Comparison of ENCODE assay signal across 15 cellular contexts in the genomic region with DNA sequence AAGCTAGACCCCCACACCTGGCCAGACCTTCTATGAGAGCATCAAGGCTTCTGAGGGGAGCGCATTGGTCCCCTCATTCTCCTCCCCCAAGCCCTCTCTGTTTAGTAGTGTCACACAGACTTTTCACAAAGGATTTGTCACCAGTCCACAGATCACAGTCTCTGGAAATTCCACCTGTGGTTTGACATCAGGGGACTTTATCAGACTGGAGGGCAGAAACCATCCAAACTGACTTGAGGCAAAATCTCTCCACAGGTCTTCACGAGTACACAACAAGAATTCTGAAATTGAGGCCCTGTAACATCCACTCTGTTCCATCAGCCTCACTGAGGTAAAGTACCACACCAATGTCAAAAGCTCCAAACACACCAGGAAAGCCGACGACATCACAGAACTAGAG.
DNase-seq lines count a peak whose midpoint lies in the region; ATAC-seq and TF ChIP-seq lines count a peak whose summit lies in the region.
"Had no signal": no experiment of that assay in that cellular context is flagged by ENCODE, and none has a peak within 500 bp of the region (broad histone marks: within the 10 kb centered on the region; RNA-seq: fewer than 3 reads in every experiment).

No MANE protein-coding gene starts in this region.

- no peaks in the 10 kb centered on the region for H3K36me3 ChIP-seq in BLaER1
- no peaks in the 10 kb centered on the region for H3K36me3 ChIP-seq in CD8-positive, alpha-beta T cell (ENCODE audit: insufficient read depth, low read length)
- no peaks in the 10 kb centered on the region for H3K36me3 ChIP-seq in effector memory CD4-positive, alpha-beta T cell (ENCODE audit: control insufficient read depth, insufficient read depth, low read length)
- H3K36me3 ChIP-seq: thoracic aorta had no signal

- TF ChIP-seq CTCF in CD8-positive, alpha-beta T cell (IDR thresholded peaks at IDR 0.05) = no peak

- H3K9me3 ChIP-seq in BLaER1 = peaks cover 13% of the 10 kb centered on the region
- no peaks in the 10 kb centered on the region for H3K9me3 ChIP-seq in CD8-positive, alpha-beta T cell (ENCODE audit: low read length)
- no peaks in the 10 kb centered on the region for H3K9me3 ChIP-seq in effector memory CD4-positive, alpha-beta T cell (ENCODE audit: control insufficient read depth, low read length)
- H3K9me3 ChIP-seq: thoracic aorta had no signal

- H4K20me1 ChIP-seq in BLaER1 = no peaks in the 10 kb centered on the region

- H3K4me1 ChIP-seq in BLaER1 = peaks cover 68% of the 10 kb centered on the region
- peaks cover 67% of the 10 kb centered on the region for H3K4me1 ChIP-seq in CD8-positive, alpha-beta T cell (ENCODE audit: insufficient read depth, low read length)
- H3K4me1 ChIP-seq in effector memory CD4-positive, alpha-beta T cell (ENCODE audit: control insufficient read depth, insufficient read depth, low read length, poor library complexity, severe bottlenecking) = peaks cover 18% of the 10 kb centered on the region
- H3K4me1 ChIP-seq: parathyroid adenoma had no signal

- no peaks in the 10 kb centered on the region for H3K27me3 Mint-ChIP-seq in CD8-positive, alpha-beta T cell (ENCODE audit: low read depth)
- H3K27me3 Mint-ChIP-seq in activated CD4-positive, alpha-beta T cell treated with anti-CD3 and anti-CD28 coated beads, Interleukin-2, amount 10 ng/mL, durations not matched to agents 7 days and 5 days = no peaks in the 10 kb centered on the region

- peak overlapping the region; percentile 22; the same call in 1 of the 2 replicates for H3K4me2 ChIP-seq in BLaER1

- H3K9me3 Mint-ChIP-seq in CD8-positive, alpha-beta T cell = no peaks in the 10 kb centered on the region
- H3K9me3 Mint-ChIP-seq in activated CD4-positive, alpha-beta T cell treated with anti-CD3 and anti-CD28 coated beads, Interleukin-2, amount 10 ng/mL, durations not matched to agents 7 days and 5 days = no peaks in the 10 kb centered on the region

- no peaks in the 10 kb centered on the region for H3K27me3 ChIP-seq in BLaER1
- H3K27me3 ChIP-seq in CD8-positive, alpha-beta T cell (ENCODE audit: insufficient read depth, low read length) = no peaks in the 10 kb centered on the region
- H3K27me3 ChIP-seq in effector memory CD4-positive, alpha-beta T cell (replicated peaks; ENCODE audit: control insufficient read depth, insufficient read depth, low read length, poor library complexity, severe bottlenecking) = no peaks in the 10 kb centered on the region

- H3K9ac ChIP-seq in BLaER1 = no peak overlapping the region
- H3K9ac ChIP-seq: parathyroid adenoma had no signal

- CTCF ChIA-PET in CD8-positive, alpha-beta T cell (lab: Charles Lee) = interaction anchor here (1.2 kb wide), 1 partner anchor 65 kb away, joined by 3 read pairs; no protein-coding TSS in a partner anchor
- CTCF ChIA-PET in activated CD4-positive, alpha-beta T cell treated with anti-CD3 and anti-CD28 coated beads, Interleukin-2, amount 10 ng/mL, durations not matched to agents 7 days and 5 days (lab: Charles Lee) = interaction anchor here (1.2 to 1.4 kb wide), 2 partner anchors 14 to 25 kb away, joined by 3 to 4 read pairs; no protein-coding TSS in a partner anchor

- intact Hi-C loops in CD8-positive, alpha-beta T cell (cut with DNase I, micrococcal nuclease) = no loop called here

- DNase-seq in CD8-positive, alpha-beta T cell = no peak
- DNase-seq in activated CD4-positive, alpha-beta T cell treated with anti-CD3 and anti-CD28 coated beads, Interleukin-2, amount 10 ng/mL, durations not matched to agents 7 days and 5 days = no peak
- peak in 1 of 3 donors; percentile 22 for DNase-seq in effector memory CD4-positive, alpha-beta T cell
- no peak for DNase-seq in central memory CD4-positive, alpha-beta T cell
- DNase-seq: cortex of kidney, kidney glomerular epithelial cell, NCI-H2029, NCI-H69, small intestine had no signal

- H3K4me1 Mint-ChIP-seq in CD8-positive, alpha-beta T cell (ENCODE audit: low read depth) = peaks cover 57% of the 10 kb centered on the region
- H3K4me1 Mint-ChIP-seq in activated CD4-positive, alpha-beta T cell treated with anti-CD3 and anti-CD28 coated beads, Interleukin-2, amount 10 ng/mL, durations not matched to agents 7 days and 5 days = peaks cover 62% of the 10 kb centered on the region

- POLR2A ChIA-PET in CD8-positive, alpha-beta T cell (lab: Charles Lee) = interaction anchor here (0.7 kb wide), 1 partner anchor 197 kb away, joined by 3 read pairs; no protein-coding TSS in a partner anchor
- POLR2A ChIA-PET in activated CD4-positive, alpha-beta T cell treated with anti-CD3 and anti-CD28 coated beads, Interleukin-2, amount 10 ng/mL, durations not matched to agents 7 days and 5 days (lab: Charles Lee) = no interaction called here

- H3K36me3 Mint-ChIP-seq in CD8-positive, alpha-beta T cell = peaks cover 16% of the 10 kb centered on the region
- peaks cover 20% of the 10 kb centered on the region for H3K36me3 Mint-ChIP-seq in activated CD4-positive, alpha-beta T cell treated with anti-CD3 and anti-CD28 coated beads, Interleukin-2, amount 10 ng/mL, durations not matched to agents 7 days and 5 days (ENCODE audit: low read depth)

- H3K4me3 ChIP-seq in BLaER1 = no peak overlapping the region
- no peak overlapping the region for H3K4me3 ChIP-seq in CD8-positive, alpha-beta T cell (ENCODE audit: low read depth, low read length)
- no peak overlapping the region for H3K4me3 ChIP-seq in effector memory CD4-positive, alpha-beta T cell (ENCODE audit: insufficient read depth, low read depth, low read length, poor library complexity, severe bottlenecking)
- H3K4me3 ChIP-seq: thoracic aorta had no signal

- no peak overlapping the region for H3K4me3 Mint-ChIP-seq in CD8-positive, alpha-beta T cell
- H3K4me3 Mint-ChIP-seq in activated CD4-positive, alpha-beta T cell treated with anti-CD3 and anti-CD28 coated beads, Interleukin-2, amount 10 ng/mL, durations not matched to agents 7 days and 5 days = no peak overlapping the region

- peak; percentile 27 for ATAC-seq in CD8-positive, alpha-beta T cell
- ATAC-seq in HG02571 (IDR thresholded peaks at IDR 0.05; ENCODE audit: unreplicated experiment) = no peak
- no peak for ATAC-seq in HG02938 (IDR thresholded peaks at IDR 0.05; ENCODE audit: unreplicated experiment)

- peak overlapping the region; percentile 41 for H3K27ac ChIP-seq in BLaER1
- no peak overlapping the region for H3K27ac ChIP-seq in CD8-positive, alpha-beta T cell (ENCODE audit: low read depth, low read length)
- peak overlapping the region; percentile 62 for H3K27ac ChIP-seq in effector memory CD4-positive, alpha-beta T cell (ENCODE audit: insufficient read depth, low read length, poor library complexity, severe bottlenecking)
- H3K27ac ChIP-seq: C4-2B, thoracic aorta had no signal

- peak overlapping the region; percentile 86 for H3K27ac Mint-ChIP-seq in CD8-positive, alpha-beta T cell
- H3K27ac Mint-ChIP-seq in activated CD4-positive, alpha-beta T cell treated with anti-CD3 and anti-CD28 coated beads, Interleukin-2, amount 10 ng/mL, durations not matched to agents 7 days and 5 days = peak overlapping the region; percentile 50
